In genomic region chr6:159790149-159790946, GRCh38 we compare ENCODE assay signal across 1 cellular context.
TF ChIP-seq lines count a peak whose summit lies in the region.

Gene MRPL18, plus strand, starts transcription at chr6:159790467. Its CDS starts 121 bp downstream, at chr6:159790588.

TF ChIP-seq in K562, 482 proteins besides CTCF, POLR2A, EP300 and RAD21 (continued from another document and continues in another):
- peak; percentile 59; the same call in 1 of the 2 replicates for TF ChIP-seq ZNF263 (CRISPR knock-in tag; IDR thresholded peaks at IDR 0.05; ENCODE audit: borderline replicate concordance)
- peak; percentile 93 for TF ChIP-seq NR2C2 (CRISPR knock-in tag; IDR thresholded peaks at IDR 0.05)
- TF ChIP-seq NR2C2 (tag; IDR thresholded peaks at IDR 0.05) = peak; percentile 99
- peak; percentile 69 to 89; a peak in 3 of 4 replicates for TF ChIP-seq SIN3A (IDR thresholded peaks at IDR 0.05; ENCODE audit: borderline replicate concordance in 2 of 2, control insufficient read depth in 1 of 2, low read depth in 2 of 2, low read length in 2 of 2)
- TF ChIP-seq EP400 (IDR thresholded peaks at IDR 0.05) = peak; percentile 81
- TF ChIP-seq, protein P1, sequence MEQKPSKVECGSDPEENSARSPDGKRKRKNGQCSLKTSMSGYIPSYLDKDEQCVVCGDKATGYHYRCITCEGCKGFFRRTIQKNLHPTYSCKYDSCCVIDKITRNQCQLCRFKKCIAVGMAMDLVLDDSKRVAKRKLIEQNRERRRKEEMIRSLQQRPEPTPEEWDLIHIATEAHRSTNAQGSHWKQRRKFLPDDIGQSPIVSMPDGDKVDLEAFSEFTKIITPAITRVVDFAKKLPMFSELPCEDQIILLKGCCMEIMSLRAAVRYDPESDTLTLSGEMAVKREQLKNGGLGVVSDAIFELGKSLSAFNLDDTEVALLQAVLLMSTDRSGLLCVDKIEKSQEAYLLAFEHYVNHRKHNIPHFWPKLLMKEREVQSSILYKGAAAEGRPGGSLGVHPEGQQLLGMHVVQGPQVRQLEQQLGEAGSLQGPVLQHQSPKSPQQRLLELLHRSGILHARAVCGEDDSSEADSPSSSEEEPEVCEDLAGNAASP (IDR thresholded peaks at IDR 0.05) = no peak
- TF ChIP-seq IRF2 (CRISPR knock-in tag; IDR thresholded peaks at IDR 0.05) = no peak
- TF ChIP-seq PPARD (CRISPR knock-in tag; IDR thresholded peaks at IDR 0.05) = no peak
- peak; percentile 96 for TF ChIP-seq FOS (IDR thresholded peaks at IDR 0.05; ENCODE audit: extremely low read depth, insufficient read length)
- TF ChIP-seq ATF3 (IDR thresholded peaks at IDR 0.05) = no peak
- 0 out of 2 replicates have a peak, but pooled peaks have one; percentile 9 for TF ChIP-seq ATF3 (CRISPR knock-in tag; conservative IDR thresholded peaks at IDR 0.05)
- peak; percentile 64 for TF ChIP-seq RBBP5 (IDR thresholded peaks at IDR 0.05; ENCODE audit: borderline replicate concordance, insufficient read depth, low read length, poor library complexity, severe bottlenecking)
- peak; percentile 19; the same call in 1 of the 2 replicates for TF ChIP-seq CC2D1A (IDR thresholded peaks at IDR 0.05)
- peak; percentile 92 for TF ChIP-seq ZBTB7A (IDR thresholded peaks at IDR 0.05; ENCODE audit: borderline replicate concordance, control insufficient read depth, low read depth, low read length)
- TF ChIP-seq ZNF384 (IDR thresholded peaks at IDR 0.05; ENCODE audit: low read depth, low read length) = peak; percentile 5; the same call in 1 of the 2 replicates
- no peak for TF ChIP-seq LARP7 (IDR thresholded peaks at IDR 0.05)
- TF ChIP-seq SP2 (IDR thresholded peaks at IDR 0.05; ENCODE audit: extremely low read depth, low read depth, low read length, poor library complexity, severe bottlenecking) = peak; percentile 86
- peak; percentile 89 for TF ChIP-seq MYC (IDR thresholded peaks at IDR 0.05; ENCODE audit: low read depth, low read length)
- TF ChIP-seq MYC (CRISPR knock-in tag; IDR thresholded peaks at IDR 0.05; ENCODE audit: borderline replicate concordance, low read depth) = no peak
- TF ChIP-seq MEF2D (tag; conservative IDR thresholded peaks at IDR 0.05; ENCODE audit: low read depth) = peak; percentile 51; the same call in 1 of the 2 replicates
- TF ChIP-seq POLR2B (IDR thresholded peaks at IDR 0.05; ENCODE audit: low read depth, partially characterized antibody) = peak; percentile 35
- TF ChIP-seq ZBTB8A (IDR thresholded peaks at IDR 0.05; ENCODE audit: partially characterized antibody) = no peak
- peak; percentile 50; the same call in 1 of the 2 replicates for TF ChIP-seq GABPA (tag; conservative IDR thresholded peaks at IDR 0.05; ENCODE audit: low read depth)
- TF ChIP-seq ELF2 (CRISPR knock-in tag; IDR thresholded peaks at IDR 0.05) = peak; percentile 97
- TF ChIP-seq GTF3C2 (IDR thresholded peaks at IDR 0.05; ENCODE audit: borderline replicate concordance, extremely low read depth, insufficient read length) = no peak
- TF ChIP-seq ZNF431 (CRISPR knock-in tag; IDR thresholded peaks at IDR 0.05) = no peak
- TF ChIP-seq TEAD4 (IDR thresholded peaks at IDR 0.05; ENCODE audit: low read length) = 0 out of 2 replicates have a peak, but pooled peaks have one; percentile 13
- no peak for TF ChIP-seq TEAD4 (CRISPR knock-in tag; IDR thresholded peaks at IDR 0.05; ENCODE audit: borderline replicate concordance)
- TF ChIP-seq, protein P2, sequence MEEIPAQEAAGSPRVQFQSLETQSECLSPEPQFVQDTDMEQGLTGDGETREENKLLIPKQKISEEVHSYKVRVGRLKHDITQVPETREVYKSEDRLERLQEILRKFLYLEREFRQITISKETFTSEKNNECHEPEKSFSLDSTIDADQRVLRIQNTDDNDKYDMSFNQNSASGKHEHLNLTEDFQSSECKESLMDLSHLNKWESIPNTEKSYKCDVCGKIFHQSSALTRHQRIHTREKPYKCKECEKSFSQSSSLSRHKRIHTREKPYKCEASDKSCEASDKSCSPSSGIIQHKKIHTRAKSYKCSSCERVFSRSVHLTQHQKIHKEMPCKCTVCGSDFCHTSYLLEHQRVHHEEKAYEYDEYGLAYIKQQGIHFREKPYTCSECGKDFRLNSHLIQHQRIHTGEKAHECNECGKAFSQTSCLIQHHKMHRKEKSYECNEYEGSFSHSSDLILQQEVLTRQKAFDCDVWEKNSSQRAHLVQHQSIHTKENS (CRISPR knock-in tag; IDR thresholded peaks at IDR 0.05) = no peak
- no peak for TF ChIP-seq HNRNPH1 (optimal IDR thresholded peaks at IDR 0.05; ENCODE audit: low read depth, low read length)
- TF ChIP-seq TRIM24 (IDR thresholded peaks at IDR 0.05) = peak in 1 of 2 experiments; percentile 28; a peak in 1 of 4 replicates
- TF ChIP-seq CREM (IDR thresholded peaks at IDR 0.05; ENCODE audit: low read depth) = peak; percentile 90
- peak; percentile 87 for TF ChIP-seq BRD9 (IDR thresholded peaks at IDR 0.05; ENCODE audit: low read depth, partially characterized antibody)
- TF ChIP-seq ZNF395 (CRISPR knock-in tag; IDR thresholded peaks at IDR 0.05) = 0 out of 2 replicates have a peak, but pooled peaks have one; percentile 50
- TF ChIP-seq PHF8 (IDR thresholded peaks at IDR 0.05; ENCODE audit: borderline replicate concordance, low read length) = peak; percentile 72
- no peak for TF ChIP-seq THRAP3 (IDR thresholded peaks at IDR 0.05; ENCODE audit: borderline replicate concordance)
- peak; percentile 98 for TF ChIP-seq NFYB (IDR thresholded peaks at IDR 0.05; ENCODE audit: extremely low read depth, insufficient read length)
- no peak for TF ChIP-seq ESRRB (CRISPR knock-in tag; IDR thresholded peaks at IDR 0.05; ENCODE audit: borderline replicate concordance)
- peak; percentile 97 for TF ChIP-seq NR2C1 (IDR thresholded peaks at IDR 0.05)
- TF ChIP-seq NR2C1 (tag; IDR thresholded peaks at IDR 0.05) = peak; percentile 98
- no peak for TF ChIP-seq NFATC3 (IDR thresholded peaks at IDR 0.05)
- TF ChIP-seq ZNF444 (CRISPR knock-in tag; IDR thresholded peaks at IDR 0.05) = no peak
- TF ChIP-seq ZC3H8 (IDR thresholded peaks at IDR 0.05) = 0 out of 2 replicates have a peak, but pooled peaks have one; percentile 38
- 0 out of 4 replicates have a peak, but pooled peaks of 1 of the 2 experiments have one; percentile 70 for TF ChIP-seq ARNT (IDR thresholded peaks at IDR 0.05)
- no peak for TF ChIP-seq JUN (IDR thresholded peaks at IDR 0.05; ENCODE audit: borderline replicate concordance, low read depth, low read length)
- TF ChIP-seq JUN (CRISPR knock-in tag; IDR thresholded peaks at IDR 0.05; ENCODE audit: borderline replicate concordance) = no peak; the same call in 1 of the 2 replicates
- TF ChIP-seq ERF (CRISPR knock-in tag; IDR thresholded peaks at IDR 0.05) = 0 out of 2 replicates have a peak, but pooled peaks have one; percentile 6
- TF ChIP-seq, protein P3, sequence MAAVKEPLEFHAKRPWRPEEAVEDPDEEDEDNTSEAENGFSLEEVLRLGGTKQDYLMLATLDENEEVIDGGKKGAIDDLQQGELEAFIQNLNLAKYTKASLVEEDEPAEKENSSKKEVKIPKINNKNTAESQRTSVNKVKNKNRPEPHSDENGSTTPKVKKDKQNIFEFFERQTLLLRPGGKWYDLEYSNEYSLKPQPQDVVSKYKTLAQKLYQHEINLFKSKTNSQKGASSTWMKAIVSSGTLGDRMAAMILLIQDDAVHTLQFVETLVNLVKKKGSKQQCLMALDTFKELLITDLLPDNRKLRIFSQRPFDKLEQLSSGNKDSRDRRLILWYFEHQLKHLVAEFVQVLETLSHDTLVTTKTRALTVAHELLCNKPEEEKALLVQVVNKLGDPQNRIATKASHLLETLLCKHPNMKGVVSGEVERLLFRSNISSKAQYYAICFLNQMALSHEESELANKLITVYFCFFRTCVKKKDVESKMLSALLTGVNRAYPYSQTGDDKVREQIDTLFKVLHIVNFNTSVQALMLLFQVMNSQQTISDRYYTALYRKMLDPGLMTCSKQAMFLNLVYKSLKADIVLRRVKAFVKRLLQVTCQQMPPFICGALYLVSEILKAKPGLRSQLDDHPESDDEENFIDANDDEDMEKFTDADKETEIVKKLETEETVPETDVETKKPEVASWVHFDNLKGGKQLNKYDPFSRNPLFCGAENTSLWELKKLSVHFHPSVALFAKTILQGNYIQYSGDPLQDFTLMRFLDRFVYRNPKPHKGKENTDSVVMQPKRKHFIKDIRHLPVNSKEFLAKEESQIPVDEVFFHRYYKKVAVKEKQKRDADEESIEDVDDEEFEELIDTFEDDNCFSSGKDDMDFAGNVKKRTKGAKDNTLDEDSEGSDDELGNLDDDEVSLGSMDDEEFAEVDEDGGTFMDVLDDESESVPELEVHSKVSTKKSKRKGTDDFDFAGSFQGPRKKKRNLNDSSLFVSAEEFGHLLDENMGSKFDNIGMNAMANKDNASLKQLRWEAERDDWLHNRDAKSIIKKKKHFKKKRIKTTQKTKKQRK (IDR thresholded peaks at IDR 0.05; ENCODE audit: borderline replicate concordance, low read depth, low read length) = peak; percentile 64; the same call in 1 of the 2 replicates
- no peak for TF ChIP-seq TCF7 (IDR thresholded peaks at IDR 0.05; ENCODE audit: borderline replicate concordance)
- peak; percentile 58; the same call in 1 of the 2 replicates for TF ChIP-seq ZC3H4 (CRISPR knock-in tag; IDR thresholded peaks at IDR 0.05; ENCODE audit: borderline replicate concordance)
- TF ChIP-seq TOE1 (IDR thresholded peaks at IDR 0.05; ENCODE audit: borderline replicate concordance) = peak; percentile 49; the same call in 1 of the 2 replicates
- no peak for TF ChIP-seq TOE1 (CRISPR knock-in tag; IDR thresholded peaks at IDR 0.05; ENCODE audit: borderline replicate concordance, low read depth)
- TF ChIP-seq ZNF511 (CRISPR knock-in tag; IDR thresholded peaks at IDR 0.05) = peak; percentile 63; the same call in 1 of the 2 replicates
- TF ChIP-seq HMGN3 (IDR thresholded peaks at IDR 0.05; ENCODE audit: borderline replicate concordance, extremely low read depth, insufficient read length, low read depth, low read length) = no peak
- TF ChIP-seq KLF6 (CRISPR knock-in tag; IDR thresholded peaks at IDR 0.05; ENCODE audit: borderline replicate concordance) = 0 out of 2 replicates have a peak, but pooled peaks have one; percentile 3
- TF ChIP-seq ELF4 (CRISPR knock-in tag; IDR thresholded peaks at IDR 0.05) = peak; percentile 95
- TF ChIP-seq, protein P4, sequence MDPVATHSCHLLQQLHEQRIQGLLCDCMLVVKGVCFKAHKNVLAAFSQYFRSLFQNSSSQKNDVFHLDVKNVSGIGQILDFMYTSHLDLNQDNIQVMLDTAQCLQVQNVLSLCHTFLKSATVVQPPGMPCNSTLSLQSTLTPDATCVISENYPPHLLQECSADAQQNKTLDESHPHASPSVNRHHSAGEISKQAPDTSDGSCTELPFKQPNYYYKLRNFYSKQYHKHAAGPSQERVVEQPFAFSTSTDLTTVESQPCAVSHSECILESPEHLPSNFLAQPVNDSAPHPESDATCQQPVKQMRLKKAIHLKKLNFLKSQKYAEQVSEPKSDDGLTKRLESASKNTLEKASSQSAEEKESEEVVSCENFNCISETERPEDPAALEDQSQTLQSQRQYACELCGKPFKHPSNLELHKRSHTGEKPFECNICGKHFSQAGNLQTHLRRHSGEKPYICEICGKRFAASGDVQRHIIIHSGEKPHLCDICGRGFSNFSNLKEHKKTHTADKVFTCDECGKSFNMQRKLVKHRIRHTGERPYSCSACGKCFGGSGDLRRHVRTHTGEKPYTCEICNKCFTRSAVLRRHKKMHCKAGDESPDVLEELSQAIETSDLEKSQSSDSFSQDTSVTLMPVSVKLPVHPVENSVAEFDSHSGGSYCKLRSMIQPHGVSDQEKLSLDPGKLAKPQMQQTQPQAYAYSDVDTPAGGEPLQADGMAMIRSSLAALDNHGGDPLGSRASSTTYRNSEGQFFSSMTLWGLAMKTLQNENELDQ (CRISPR knock-in tag; IDR thresholded peaks at IDR 0.05; ENCODE audit: borderline replicate concordance) = no peak
- TF ChIP-seq HNRNPLL (IDR thresholded peaks at IDR 0.05; ENCODE audit: low read depth, low read length, poor library complexity, severe bottlenecking) = peak; percentile 91
- peak; percentile 83 for TF ChIP-seq CXXC5 (CRISPR knock-in tag; IDR thresholded peaks at IDR 0.05)
